In the genomic region with DNA sequence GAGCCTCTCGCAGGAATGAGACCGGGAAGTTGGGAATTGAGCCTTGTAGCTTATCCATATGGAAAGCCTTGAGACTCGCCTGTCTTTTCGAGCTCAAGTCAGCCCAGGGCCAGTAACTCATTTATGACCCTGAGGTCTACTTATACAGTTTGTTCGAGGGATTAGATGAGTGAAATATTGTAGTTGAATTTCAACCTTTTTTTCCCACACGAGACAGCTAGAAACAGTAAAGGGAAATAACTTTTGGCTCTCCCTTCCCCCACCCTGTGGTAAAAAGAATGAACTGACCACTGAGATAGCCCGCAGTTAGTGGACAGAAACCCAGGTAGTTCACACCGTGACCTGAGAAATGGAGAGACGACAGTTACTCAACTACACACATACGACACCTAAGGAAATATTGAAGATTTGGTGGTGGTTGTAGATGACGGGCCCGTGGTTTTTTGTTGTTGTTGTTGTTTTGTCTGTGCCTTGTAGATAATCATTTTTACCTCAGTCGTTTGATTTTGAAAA, we compare ENCODE assay signal across 8 cellular contexts. TPM values are rescaled to one million over a fixed set of nuclear protein-coding genes. Genes with fewer than 3 reads are reported as not detected.
DNase-seq lines count a peak whose midpoint lies in the region; ATAC-seq and TF ChIP-seq lines count a peak whose summit lies in the region.

No MANE protein-coding gene starts in this region.

- WGBS in stomach, 5 donors = 3 to 7% (median 6%) methylated on average over 13 of the region's 13 CpGs

- H3K27me3 Mint-ChIP-seq in CD8-positive, alpha-beta T cell (ENCODE audit: low read depth) = no peaks in the 10 kb centered on the region
- no peaks in the 10 kb centered on the region for H3K27me3 Mint-ChIP-seq in IgD-negative memory B cell
- no peaks in the 10 kb centered on the region for H3K27me3 Mint-ChIP-seq in activated naive CD8-positive, alpha-beta T cell treated with anti-CD3 and anti-CD28 coated beads, Interleukin-2, amount 50 U/mL, for 24 hours

- peak overlapping the region; percentile 71 for H3K4me3 ChIP-seq in CD8-positive, alpha-beta T cell (ENCODE audit: low read depth, low read length)
- peak overlapping the region; percentile 75 to 97 (median 92) for H3K4me3 ChIP-seq in stomach

- ATAC-seq in CD8-positive, alpha-beta T cell = no peak
- ATAC-seq in activated naive CD8-positive, alpha-beta T cell treated with anti-CD3 and anti-CD28 coated beads, Interleukin-2, amount 50 U/mL, for 24 hours = no peak
- ATAC-seq in HG02852 (IDR thresholded peaks at IDR 0.05; ENCODE audit: unreplicated experiment) = no peak

- peaks cover 60% of the 10 kb centered on the region for H3K4me1 Mint-ChIP-seq in CD8-positive, alpha-beta T cell (ENCODE audit: low read depth)
- peaks cover 34 to 39% (median 35%) of the 10 kb centered on the region in 3 donors for H3K4me1 Mint-ChIP-seq in IgD-negative memory B cell
- peaks cover 59% of the 10 kb centered on the region for H3K4me1 Mint-ChIP-seq in activated naive CD8-positive, alpha-beta T cell treated with anti-CD3 and anti-CD28 coated beads, Interleukin-2, amount 50 U/mL, for 24 hours

- intact Hi-C loops in CD8-positive, alpha-beta T cell (cut with DNase I, micrococcal nuclease) = loop anchor here (1.0 to 10.0 kb wide), 12 partner anchors 8 to 1045 kb away; a partner anchor contains a TSS
- intact Hi-C loops in stomach (cut with DNase I; ENCODE audit: low total_unique reads) = no loop called here

- H3K36me3 ChIP-seq in CD8-positive, alpha-beta T cell (ENCODE audit: insufficient read depth, low read length) = no peaks in the 10 kb centered on the region
- H3K36me3 ChIP-seq in stomach = peaks cover 5 to 37% (median 21%) of the 10 kb centered on the region in 4 donors

- no peaks in the 10 kb centered on the region for H3K9me3 Mint-ChIP-seq in CD8-positive, alpha-beta T cell
- H3K9me3 Mint-ChIP-seq in IgD-negative memory B cell = no peaks in the 10 kb centered on the region
- H3K9me3 Mint-ChIP-seq in activated naive CD8-positive, alpha-beta T cell treated with anti-CD3 and anti-CD28 coated beads, Interleukin-2, amount 50 U/mL, for 24 hours = no peaks in the 10 kb centered on the region

- TF ChIP-seq POLR2A in stomach (IDR thresholded peaks at IDR 0.05) = no peak

- no peaks in the 10 kb centered on the region for H3K9me3 ChIP-seq in CD8-positive, alpha-beta T cell (ENCODE audit: low read length)
- no peaks in the 10 kb centered on the region for H3K9me3 ChIP-seq in stomach

- POLR2A ChIA-PET in CD8-positive, alpha-beta T cell (lab: Charles Lee) = interaction anchor here (1.0 to 1.9 kb wide), 10 partner anchors 8 to 250 kb away, joined by 3 to 12 read pairs (median 4); a partner anchor contains a TSS

- no peak for TF ChIP-seq CTCF in CD8-positive, alpha-beta T cell (IDR thresholded peaks at IDR 0.05)
- TF ChIP-seq CTCF in stomach (IDR thresholded peaks at IDR 0.05) = peak in 2 of 7 experiments; percentile 5 to 11

- peak overlapping the region; percentile 95 for H3K4me3 Mint-ChIP-seq in CD8-positive, alpha-beta T cell
- peak overlapping the region; percentile 67 to 99 (median 90) for H3K4me3 Mint-ChIP-seq in IgD-negative memory B cell
- peak overlapping the region; percentile 97 for H3K4me3 Mint-ChIP-seq in activated naive CD8-positive, alpha-beta T cell treated with anti-CD3 and anti-CD28 coated beads, Interleukin-2, amount 50 U/mL, for 24 hours

- CTCF ChIA-PET in CD8-positive, alpha-beta T cell (lab: Charles Lee) = interaction anchor here (0.8 to 2.2 kb wide), 3 partner anchors 9 to 41 kb away, joined by 3 to 7 read pairs (median 5); no protein-coding TSS in a partner anchor

- peak overlapping the region; percentile 96 for H3K27ac Mint-ChIP-seq in CD8-positive, alpha-beta T cell
- H3K27ac Mint-ChIP-seq in IgD-negative memory B cell = peak overlapping the region; percentile 33 to 95 (median 80)
- H3K27ac Mint-ChIP-seq in activated naive CD8-positive, alpha-beta T cell treated with anti-CD3 and anti-CD28 coated beads, Interleukin-2, amount 50 U/mL, for 24 hours = peak overlapping the region; percentile 96

- TF ChIP-seq EP300 in stomach (IDR thresholded peaks at IDR 0.05) = no peak

- H3K27ac ChIP-seq in CD8-positive, alpha-beta T cell (ENCODE audit: low read depth, low read length) = peak overlapping the region; percentile 85
- H3K27ac ChIP-seq in stomach = peak overlapping the region; percentile 93 to 99 (median 99)

- H3K27me3 ChIP-seq in CD8-positive, alpha-beta T cell (ENCODE audit: insufficient read depth, low read length) = no peaks in the 10 kb centered on the region
- no peaks in the 10 kb centered on the region for H3K27me3 ChIP-seq in stomach

- H3K4me1 ChIP-seq in CD8-positive, alpha-beta T cell (ENCODE audit: insufficient read depth, low read length) = peaks cover 42% of the 10 kb centered on the region
- peaks cover 32 to 75% (median 52%) of the 10 kb centered on the region in 4 donors for H3K4me1 ChIP-seq in stomach

- H3K36me3 Mint-ChIP-seq in CD8-positive, alpha-beta T cell = peaks cover 43% of the 10 kb centered on the region
- peaks cover 2% of the 10 kb centered on the region for H3K36me3 Mint-ChIP-seq in IgD-negative memory B cell
- H3K36me3 Mint-ChIP-seq in activated naive CD8-positive, alpha-beta T cell treated with anti-CD3 and anti-CD28 coated beads, Interleukin-2, amount 50 U/mL, for 24 hours (ENCODE audit: low read depth) = peaks cover 44% of the 10 kb centered on the region

- peak in 1 of 7 experiments; percentile 25 for DNase-seq in CD8-positive, alpha-beta T cell
- DNase-seq in activated naive CD8-positive, alpha-beta T cell treated with anti-CD3 and anti-CD28 coated beads, Interleukin-2, amount 50 U/mL, for 24 hours = peak; percentile 20
- DNase-seq in iPS-NIHi7 (ENCODE audit: extremely low spot score) = peak; percentile 16
- no peak for DNase-seq in stomach
- DNase-seq in effector CD4-positive, alpha-beta T cell = no peak
- DNase-seq in NCI-H2029 (lab: John Stamatoyannopoulos, UW) = no peak

RNA-seq across cellular contexts. Expression of a gene that starts 0.8 kb away (rescaled TPM):
- 10 to 100 TPM; 63.7 to 68.9 TPM for total RNA-seq in CD8-positive, alpha-beta T cell
- 15.4 TPM for polyA plus RNA-seq in IgD-negative memory B cell
- total RNA-seq in stomach = 100 to 1,000 TPM in 1 of 5 donors, 10 to 100 TPM in 4; 42.6 to 100 (median 61.6) TPM
- 10 to 100 TPM; 41.5 to 53.9 (median 44.1) TPM for polyA plus RNA-seq in stomach

Comparison
In these comparisons a context has a peak if more than half of its experiments do, and no peak if none do; other contexts are left out.
1. DNase-seq: peak in activated naive CD8-positive, alpha-beta T cell treated with anti-CD3 and anti-CD28 coated beads, Interleukin-2, amount 50 U/mL, for 24 hours (single experiment) and iPS-NIHi7 (single experiment); none in stomach (single experiment), effector CD4-positive, alpha-beta T cell (single experiment) and NCI-H2029 (single experiment).
2. Peak in every context shown above with its lines, with median percentiles within 50 percentile points of each other: H3K27ac Mint-ChIP-seq and H3K4me3 Mint-ChIP-seq.